Comparison of ENCODE assay signal across 8 cellular contexts in the genomic region with DNA sequence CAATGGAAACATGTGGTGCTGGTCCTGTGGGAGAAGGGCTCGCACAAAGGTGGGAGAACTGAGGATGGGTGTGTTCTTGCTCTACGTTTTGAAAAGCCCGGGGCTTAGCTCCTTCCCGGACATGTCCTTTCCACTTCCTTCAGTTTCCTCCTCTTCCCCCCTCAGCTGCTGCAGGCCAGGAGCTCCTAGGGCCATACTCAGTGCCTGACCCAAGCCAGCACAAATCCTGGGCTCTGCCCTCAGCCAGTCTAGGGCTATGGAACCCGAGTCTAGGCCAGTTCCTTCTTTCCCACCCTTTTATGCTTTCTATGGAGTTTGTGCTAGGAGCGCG. TPM values are rescaled to one million over a fixed set of nuclear protein-coding genes. Genes with fewer than 3 reads are reported as not detected.
DNase-seq lines count a peak whose midpoint lies in the region; ATAC-seq, FAIRE-seq and TF ChIP-seq lines count a peak whose summit lies in the region.
"Had no signal": no experiment of that assay in that cellular context is flagged by ENCODE, and none has a peak within 500 bp of the region (broad histone marks: within the 10 kb centered on the region; RNA-seq: fewer than 3 reads in every experiment).

No MANE protein-coding gene starts in this region.

- H3K36me3 ChIP-seq in HUES6 (ENCODE audit: control insufficient read depth, insufficient read depth, low read length) = no peaks in the 10 kb centered on the region
- no peaks in the 10 kb centered on the region for H3K36me3 ChIP-seq in brain microvascular endothelial cell (replicated peaks)
- H3K36me3 ChIP-seq in keratinocyte (ENCODE audit: control insufficient read depth in 2 of 2, extremely low read depth in 1 of 2, insufficient read depth in 2 of 2, low read length in 2 of 2) = no peaks in the 10 kb centered on the region

- no peak for DNase-seq in brain microvascular endothelial cell
- DNase-seq in keratinocyte (ENCODE audit: low read depth, low spot score) = no peak
- no peak for DNase-seq in stimulated activated naive B cell treated with anti-CD40 and anti-IgM and Interleukin-4, amounts not matched to agents 10 μg/mL and 1 μg/mL and 100 μg/mL, for 72 hours
- DNase-seq in OCI-M1 (lab: John Stamatoyannopoulos, UW) = no peak
- DNase-seq in GM10266 (ENCODE audit: extremely low spot score) = no peak
- no peak for DNase-seq in DMS53 treated with DMSO at 0.1 percent for 48 hours (lab: John Stamatoyannopoulos, UW; ENCODE audit: unreplicated experiment)

- no peaks in the 10 kb centered on the region for H3K9me3 ChIP-seq in HUES6 (ENCODE audit: control insufficient read depth, insufficient read depth, low read depth, low read length)
- H3K9me3 ChIP-seq in keratinocyte (ENCODE audit: control insufficient read depth, low read depth, low read length) = no peaks in the 10 kb centered on the region

- H3K27ac Mint-ChIP-seq in stimulated activated naive B cell treated with anti-CD40 and anti-IgM and Interleukin-4, amounts not matched to agents 10 μg/mL and 1 μg/mL and 100 μg/mL, for 72 hours = peak overlapping the region; percentile 72

- dilution Hi-C loops in keratinocyte (cut with MboI; ENCODE audit: extremely low pct_ligation_motif_present, low sequenced_read_pairs) = no loop called here

- TF ChIP-seq CTCF in brain microvascular endothelial cell (IDR thresholded peaks at IDR 0.05; ENCODE audit: low read depth, low read length, missing control alignments) = no peak
- TF ChIP-seq CTCF in keratinocyte (optimal IDR thresholded peaks at IDR 0.05 in 1 of 3, IDR thresholded peaks at IDR 0.05 in 1 of 3, conservative IDR thresholded peaks at IDR 0.05 in 1 of 3; ENCODE audit: extremely low read depth in 1 of 3, insufficient read depth in 2 of 3, low read length in 3 of 3) = no peak
- TF ChIP-seq CTCF in GM10266 (IDR thresholded peaks at IDR 0.05; ENCODE audit: control insufficient read depth, insufficient read depth, low read depth, missing control alignments) = no peak

- FAIRE-seq in keratinocyte (lab: Jason Lieb, UNC) = no peak
- FAIRE-seq: TTC549 had no signal

- H3K4me2 ChIP-seq in keratinocyte (ENCODE audit: control insufficient read depth, extremely low read depth, insufficient read depth, low read depth, low read length) = peak overlapping the region; percentile 94

- peak overlapping the region; percentile 23 to 88 for H3K4me3 Mint-ChIP-seq in stimulated activated naive B cell treated with anti-CD40 and anti-IgM and Interleukin-4, amounts not matched to agents 10 μg/mL and 1 μg/mL and 100 μg/mL, for 72 hours

- H3K4me3 ChIP-seq in HUES6 (ENCODE audit: low read depth, low read length) (peak overlapping the region; percentile 57), brain microvascular endothelial cell (ENCODE audit: low read depth, low read length) (peak overlapping the region; percentile 59), keratinocyte (ENCODE audit: control insufficient read depth in 2 of 3, extremely low read depth in 1 of 3, insufficient read depth in 2 of 3, low read depth in 1 of 3, low read length in 3 of 3) (no peak overlapping the region)

- peaks cover 2% of the 10 kb centered on the region for H4K20me1 ChIP-seq in keratinocyte (ENCODE audit: control insufficient read depth, extremely low read depth, insufficient read depth, low read length)

- in situ Hi-C loops in brain microvascular endothelial cell (cut with HindIII; ENCODE audit: low pct_ligation_motif_present, low sequenced_read_pairs) = no loop called here

- H3K79me2 ChIP-seq in keratinocyte (ENCODE audit: control insufficient read depth, insufficient read depth, low read length) = no peaks in the 10 kb centered on the region

- H3K4me1 ChIP-seq in HUES6 (ENCODE audit: control insufficient read depth, insufficient read depth, low read length) = peaks cover 38% of the 10 kb centered on the region
- H3K4me1 ChIP-seq in keratinocyte (ENCODE audit: control insufficient read depth, extremely low read depth, insufficient read depth, low read length) = peaks cover 13% of the 10 kb centered on the region

- H3K9me1 ChIP-seq in keratinocyte (ENCODE audit: control insufficient read depth, extremely low read depth, insufficient read depth, low read length) = no peaks in the 10 kb centered on the region

- H3K27me3 ChIP-seq in HUES6 (ENCODE audit: control insufficient read depth, insufficient read depth, low read length) (peaks cover 96% of the 10 kb centered on the region), brain microvascular endothelial cell (replicated peaks) (no peaks in the 10 kb centered on the region), keratinocyte (ENCODE audit: control insufficient read depth, extremely low read depth, insufficient read depth, low read length) (peaks cover 96% of the 10 kb centered on the region)

- H3K27ac ChIP-seq in HUES6 (ENCODE audit: low read depth, low read length) (no peak overlapping the region), brain microvascular endothelial cell (peak overlapping the region; percentile 67), keratinocyte (ENCODE audit: control insufficient read depth, insufficient read depth, low read length) (no peak overlapping the region)

- no peaks in the 10 kb centered on the region for H3K9me3 Mint-ChIP-seq in stimulated activated naive B cell treated with anti-CD40 and anti-IgM and Interleukin-4, amounts not matched to agents 10 μg/mL and 1 μg/mL and 100 μg/mL, for 72 hours

- H3K27me3 Mint-ChIP-seq in stimulated activated naive B cell treated with anti-CD40 and anti-IgM and Interleukin-4, amounts not matched to agents 10 μg/mL and 1 μg/mL and 100 μg/mL, for 72 hours = peaks cover 77 to 93% of the 10 kb centered on the region in 2 donors

- no peak overlapping the region for H3K9ac ChIP-seq in HUES6 (ENCODE audit: low read length)
- no peak overlapping the region for H3K9ac ChIP-seq in keratinocyte (ENCODE audit: control insufficient read depth, extremely low read depth, insufficient read depth, low read length)

- no peaks in the 10 kb centered on the region for H3K36me3 Mint-ChIP-seq in stimulated activated naive B cell treated with anti-CD40 and anti-IgM and Interleukin-4, amounts not matched to agents 10 μg/mL and 1 μg/mL and 100 μg/mL, for 72 hours

- peaks cover 35 to 70% of the 10 kb centered on the region in 2 donors for H3K4me1 Mint-ChIP-seq in stimulated activated naive B cell treated with anti-CD40 and anti-IgM and Interleukin-4, amounts not matched to agents 10 μg/mL and 1 μg/mL and 100 μg/mL, for 72 hours

- H2AFZ ChIP-seq in keratinocyte (ENCODE audit: control insufficient read depth, low read length) = no peak overlapping the region

- ATAC-seq in stimulated activated naive B cell treated with anti-CD40 and anti-IgM and Interleukin-4, amounts not matched to agents 10 μg/mL and 1 μg/mL and 100 μg/mL, for 72 hours (replicated peaks) = no peak

RNA-seq across cellular contexts. Expression of a gene that starts 1.4 kb away (rescaled TPM):
- polyA plus RNA-seq in keratinocyte = not detected in 3 replicates
- polyA plus RNA-seq in keratinocyte (2011; ENCODE audit: low read depth) = not detected
- 0.02 and 0.03 TPM in 2 replicates for polyA plus RNA-seq in keratinocyte (2011; cell fraction: cytosol; rRNA removed)
- not detected in 2 replicates for polyA plus RNA-seq in keratinocyte (2011; cell fraction: nucleus; rRNA removed)
- polyA plus RNA-seq in keratinocyte (2012; ENCODE audit: low replicate concordance) = not detected in 2 replicates
- polyA minus RNA-seq in keratinocyte = not detected in 3 replicates
- polyA minus RNA-seq in keratinocyte (2011; cell fraction: cytosol; rRNA and poly(A)+ RNA removed) = not detected
- polyA minus RNA-seq in keratinocyte (2011; cell fraction: nucleus; rRNA and poly(A)+ RNA removed) = 0.32 TPM in 1 of 2 replicates, not detected in the other

Comparison
In these comparisons a context has a peak if more than half of its experiments do, and no peak if none do; other contexts are left out.
1. H3K4me3 ChIP-seq: peak in HUES6 (single experiment) and brain microvascular endothelial cell (single experiment); none in keratinocyte (0 of 3).